23 cellular contexts compared by ENCODE assay signal in genomic region chr21:45888361-45889009, GRCh38.
DNase-seq lines count a peak whose midpoint lies in the region; ATAC-seq and TF ChIP-seq lines count a peak whose summit lies in the region.
"Had no signal": no experiment of that assay in that cellular context is flagged by ENCODE, and none has a peak within 500 bp of the region (broad histone marks: within the 10 kb centered on the region; RNA-seq: fewer than 3 reads in every experiment).

No MANE protein-coding gene starts in this region.

- TF ChIP-seq CTCF in chondrocyte (IDR thresholded peaks at IDR 0.05), result no peak
- no peak for TF ChIP-seq CTCF in sigmoid colon (IDR thresholded peaks at IDR 0.05)

- DNase-seq in left cardiac atrium, result peak; percentile 18
- no peak for DNase-seq in Right ventricle myocardium superior
- DNase-seq in NCI-H1092 (lab: John Stamatoyannopoulos, UW), result peak; percentile 14
- DNase-seq in chondrocyte (ENCODE audit: low spot score), result peak; percentile 74
- DNase-seq in sigmoid colon, result no peak
- DNase-seq in 8988T, result no peak
- no peak for DNase-seq in COLO668 (lab: John Stamatoyannopoulos, UW; ENCODE audit: unreplicated experiment)
- DNase-seq: activated CD4-positive, CD25-positive, alpha-beta regulatory T cell treated with anti-CD3 and anti-CD28 coated beads, Interleukin-2, amount 50 U/mL, for 72 hours; activated gamma-delta T cell treated with Interleukin-2 at 50 U/mL for 16 hours; activated T-cell treated with anti-CD3 and anti-CD28 coated beads for 4 hours; amniotic stem cell; cortex of kidney; effector memory CD8-positive, alpha-beta T cell; EL; erythroblast; left colon; mesenchymal stem cell; MG63; NCI-H2029 treated with DMSO at 0.1 percent for 48 hours; stimulated activated naive CD8-positive, alpha-beta T cell treated with anti-CD3 and anti-CD28 coated beads, Interleukin-15, Interleukin-2, amounts not matched to agents 100 U/mL and 50 U/mL, for 24 hours; T-helper 17 cell had no signal

- peak overlapping the region in 3 of 4 donors; percentile 16 to 64 (median 42) for H3K27ac ChIP-seq in sigmoid colon
- H3K27ac ChIP-seq: thoracic aorta had no signal

- H3K36me3 Mint-ChIP-seq in chondrocyte (ENCODE audit: low read depth), result no peaks in the 10 kb centered on the region

- H3K4me1 ChIP-seq in sigmoid colon, result peaks cover 0 to 26% (median 9%) of the 10 kb centered on the region in 4 donors
- H3K4me1 ChIP-seq: breast epithelium had no signal

- no peak for TF ChIP-seq EP300 in sigmoid colon (IDR thresholded peaks at IDR 0.05)

- WGBS in sigmoid colon, 2 donors, result 83 to 84% methylated on average over 18 of the region's 18 CpGs

- no peak overlapping the region for H3K4me3 ChIP-seq in sigmoid colon
- H3K4me3 ChIP-seq: breast epithelium, MG63, thoracic aorta had no signal

- peaks cover 6% of the 10 kb centered on the region for H3K4me1 Mint-ChIP-seq in chondrocyte (ENCODE audit: low read depth)

- no peak overlapping the region for H3K4me3 Mint-ChIP-seq in chondrocyte (ENCODE audit: unreplicated experiment)
- H3K4me3 Mint-ChIP-seq: effector memory CD8-positive, alpha-beta T cell; T-helper 17 cell had no signal

- H3K27me3 ChIP-seq in sigmoid colon, result peaks cover 0 to 22% (median 0%) of the 10 kb centered on the region in 3 donors

- no peak for ATAC-seq in left cardiac atrium
- no peak for ATAC-seq in Right ventricle myocardium superior (ENCODE audit: poor library complexity)
- ATAC-seq: effector memory CD8-positive, alpha-beta T cell; left colon; stimulated activated naive CD8-positive, alpha-beta T cell treated with anti-CD3 and anti-CD28 coated beads, Interleukin-15, Interleukin-2, amounts not matched to agents 100 U/mL and 50 U/mL, for 24 hours; T-helper 17 cell had no signal

- H3K9me3 Mint-ChIP-seq in chondrocyte (ENCODE audit: low read depth), result no peaks in the 10 kb centered on the region

- intact Hi-C loops in left cardiac atrium (cut with DNase I), result loop anchor here in 1 of 2 donors (5.0 kb wide), 1 partner anchor 34 kb away; no protein-coding TSS in a partner anchor
- intact Hi-C loops in Right ventricle myocardium superior (cut with DNase I), result no loop called here
- intact Hi-C loops in sigmoid colon (cut with DNase I), result no loop called here

- peaks cover 17% of the 10 kb centered on the region for H3K27me3 Mint-ChIP-seq in chondrocyte (ENCODE audit: low read depth)
- H3K27me3 Mint-ChIP-seq: T-helper 17 cell had no signal

- H3K36me3 ChIP-seq in sigmoid colon, result no peaks in the 10 kb centered on the region
- H3K36me3 ChIP-seq: breast epithelium, MG63, thoracic aorta had no signal

- H3K27ac Mint-ChIP-seq in chondrocyte (ENCODE audit: unreplicated experiment), result no peak overlapping the region
- H3K27ac Mint-ChIP-seq: effector memory CD8-positive, alpha-beta T cell; T-helper 17 cell had no signal

- no peak for TF ChIP-seq POLR2A in sigmoid colon (IDR thresholded peaks at IDR 0.05)

- no peaks in the 10 kb centered on the region for H3K9me3 ChIP-seq in sigmoid colon
- H3K9me3 ChIP-seq: breast epithelium, MG63, thoracic aorta had no signal

Comparison
In these comparisons a context has a peak if more than half of its experiments do, and no peak if none do; other contexts are left out.
1. DNase-seq: peak in left cardiac atrium (single experiment), NCI-H1092 (single experiment) and chondrocyte (single experiment); none in Right ventricle myocardium superior (single experiment), sigmoid colon (single experiment), 8988T (single experiment) and COLO668 (single experiment).